ENCODE assay signal across 8 cellular contexts in genomic region chr7:102236592-102237287, GRCh38. TPM values are rescaled to one million over a fixed set of nuclear protein-coding genes. Genes with fewer than 3 reads are reported as not detected.
DNase-seq lines count a peak whose midpoint lies in the region; ATAC-seq and TF ChIP-seq lines count a peak whose summit lies in the region.

No MANE protein-coding gene starts in this region.

- H3K36me3 ChIP-seq in colonic mucosa, result no peaks in the 10 kb centered on the region
- H3K36me3 ChIP-seq in liver (ENCODE audit: control insufficient read depth in 4 of 4, insufficient read depth in 3 of 4, low read depth in 1 of 4, low read length in 3 of 4), result peaks cover 2 to 18% (median 8%) of the 10 kb centered on the region in 4 donors

- intact Hi-C loops in colonic mucosa (cut with DNase I), result loop anchor here (5.0 to 10.0 kb wide), 3 partner anchors 419 to 632 kb away; partner anchors contain the start of gene CUX1

- peak; percentile 97 for TF ChIP-seq RAD21 in liver (IDR thresholded peaks at IDR 0.05)

- H3K9ac ChIP-seq in colonic mucosa (ENCODE audit: low read depth in 2 of 2, low read length in 2 of 2) (no peak overlapping the region), liver (ENCODE audit: low read depth in 1 of 2, low read length in 2 of 2) (no peak overlapping the region)

- no peak for ATAC-seq in GM18907 (IDR thresholded peaks at IDR 0.05; ENCODE audit: unreplicated experiment)

- H3K9me3 ChIP-seq in colonic mucosa (no peaks in the 10 kb centered on the region), liver (ENCODE audit: control insufficient read depth in 4 of 4, low read length in 3 of 4) (no peaks in the 10 kb centered on the region)

- H3K4me1 ChIP-seq in colonic mucosa, result no peaks in the 10 kb centered on the region
- H3K4me1 ChIP-seq in liver (ENCODE audit: control insufficient read depth in 4 of 4, insufficient read depth in 4 of 4, low read length in 3 of 4), result peaks cover 2 to 37% (median 31%) of the 10 kb centered on the region in 4 donors

- peak; percentile 70 for DNase-seq in 8988T
- peak; percentile 63 for DNase-seq in NCI-H2107 (lab: John Stamatoyannopoulos, UW)
- peak; percentile 70 for DNase-seq in colonic mucosa
- peak; percentile 10 to 40 (median 27) for DNase-seq in stimulated activated CD4-positive, alpha-beta T cell treated with anti-CD3 and anti-CD28 coated beads, TNF-alpha, amount 100 ng/mL, for 48 hours (ENCODE audit: low read depth in 3 of 3)

- TF ChIP-seq CTCF in GM12875 (IDR thresholded peaks at IDR 0.05; ENCODE audit: borderline replicate concordance, insufficient read depth, low read depth, low read length) (peak; percentile 75), WI38 (IDR thresholded peaks at IDR 0.05; ENCODE audit: low read depth, low read length) (peak; percentile 73), colonic mucosa (IDR thresholded peaks at IDR 0.05) (peak; percentile 72), liver (IDR thresholded peaks at IDR 0.05; ENCODE audit: low read depth, low read length, missing input control) (peak; percentile 73)

- WGBS in liver, result 33% methylated on average over 14 of the region's 14 CpGs

- H3K4me3 ChIP-seq in GM12875 (ENCODE audit: low read depth, low read length) (no peak overlapping the region), WI38 (ENCODE audit: low read depth, low read length) (no peak overlapping the region), colonic mucosa (no peak overlapping the region), liver (ENCODE audit: low read depth in 1 of 3, low read length in 3 of 3) (no peak overlapping the region)

- H3K27ac ChIP-seq in colonic mucosa, result no peak overlapping the region
- no peak overlapping the region for H3K27ac ChIP-seq in liver (ENCODE audit: low read depth in 1 of 2, low read length in 2 of 2)

- no peaks in the 10 kb centered on the region for H3K27me3 ChIP-seq in colonic mucosa
- H3K27me3 ChIP-seq in liver (ENCODE audit: control insufficient read depth in 4 of 4, insufficient read depth in 4 of 4, low read length in 3 of 4), result no peaks in the 10 kb centered on the region

TF ChIP-seq in liver, 16 proteins besides CTCF, POLR2A, EP300 and RAD21:
- TF ChIP-seq HNF4G (IDR thresholded peaks at IDR 0.05) (no peak), RXRA (IDR thresholded peaks at IDR 0.05) (no peak), FOXA2 (IDR thresholded peaks at IDR 0.05) (no peak), NR2F2 (IDR thresholded peaks at IDR 0.05) (no peak), REST (IDR thresholded peaks at IDR 0.05) (no peak), GABPA (IDR thresholded peaks at IDR 0.05 in 1 of 2, conservative IDR thresholded peaks at IDR 0.05 in 1 of 2) (no peak), MAX (IDR thresholded peaks at IDR 0.05) (no peak), EGR1 (IDR thresholded peaks at IDR 0.05; ENCODE audit: low read depth in 2 of 2) (no peak), JUND (IDR thresholded peaks at IDR 0.05) (no peak), HNF4A (conservative IDR thresholded peaks at IDR 0.05) (no peak)

RNA-seq across cellular contexts. Expression of gene SH2B2, which starts 49.9 kb away (rescaled TPM):
- total RNA-seq in colonic mucosa (1 to 10 TPM; 3.1 to 5.0 TPM), liver (1 to 10 TPM; 1.0 to 1.4 TPM)
- polyA plus RNA-seq in liver, result under 1 TPM in 1 of 2 donors, not detected in 1; 0.65 TPM
